In the genomic region with DNA sequence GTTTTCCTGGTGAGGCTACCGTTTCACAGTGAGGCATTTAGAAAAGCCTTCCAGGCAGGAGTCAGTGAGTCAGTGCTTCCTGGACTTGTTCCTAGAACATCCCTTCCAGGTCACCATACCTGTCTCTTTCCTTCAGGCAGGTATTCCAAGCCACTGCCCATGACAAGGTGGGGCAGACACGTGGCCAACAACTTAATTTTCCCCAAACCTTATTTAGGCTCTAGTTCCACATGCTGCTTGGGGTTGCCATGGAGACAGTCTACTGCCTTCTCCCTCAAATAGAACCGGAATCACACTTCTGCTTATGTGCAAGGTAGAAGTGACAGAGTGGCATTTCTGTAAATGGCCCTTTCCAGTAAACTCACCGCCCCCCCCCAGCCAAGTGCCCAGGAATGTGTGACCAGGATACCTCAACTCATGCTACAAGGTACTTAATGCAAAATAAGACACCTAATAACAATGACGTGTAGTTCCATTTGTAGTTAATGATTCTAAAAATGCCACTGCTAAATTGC, we compare ENCODE assay signal across 9 cellular contexts.
DNase-seq lines count a peak whose midpoint lies in the region; ATAC-seq and TF ChIP-seq lines count a peak whose summit lies in the region.
"Had no signal": no experiment of that assay in that cellular context is flagged by ENCODE, and none has a peak within 500 bp of the region (broad histone marks: within the 10 kb centered on the region; RNA-seq: fewer than 3 reads in every experiment).

No MANE protein-coding gene starts in this region.

- ATAC-seq in stimulated activated naive CD8-positive, alpha-beta T cell treated with anti-CD3 and anti-CD28 coated beads, Interleukin-15, Interleukin-2, amounts not matched to agents 100 U/mL and 50 U/mL, for 24 hours = no peak
- ATAC-seq in HG03354 (IDR thresholded peaks at IDR 0.05; ENCODE audit: poor library complexity, severe bottlenecking, unreplicated experiment) (peak; percentile 87), body of pancreas (peak; percentile 88)
- no peak for ATAC-seq in naive thymus-derived CD8-positive, alpha-beta T cell

- peak overlapping the region; percentile 12 for H3K27ac Mint-ChIP-seq in stimulated activated naive CD8-positive, alpha-beta T cell treated with anti-CD3 and anti-CD28 coated beads, Interleukin-15, Interleukin-2, amounts not matched to agents 100 ng/mL and 50 ng/mL, for 24 hours
- peak overlapping the region in 1 of 10 donors; percentile 44 for H3K27ac Mint-ChIP-seq in naive thymus-derived CD8-positive, alpha-beta T cell
- H3K27ac Mint-ChIP-seq: CD4-positive, CD25-positive, alpha-beta regulatory T cell had no signal

- H3K27ac ChIP-seq in body of pancreas = peak overlapping the region in 2 of 4 donors; percentile 16 to 46

- WGBS in body of pancreas, 2 donors = 30 to 35% methylated on average over 4 to 5 of the region's 5 CpGs

- peaks cover 9% of the 10 kb centered on the region for H3K4me1 Mint-ChIP-seq in stimulated activated naive CD8-positive, alpha-beta T cell treated with anti-CD3 and anti-CD28 coated beads, Interleukin-15, Interleukin-2, amounts not matched to agents 100 ng/mL and 50 ng/mL, for 24 hours (ENCODE audit: low read depth)
- peaks cover 0 to 31% (median 5%) of the 10 kb centered on the region in 4 donors for H3K4me1 Mint-ChIP-seq in naive thymus-derived CD8-positive, alpha-beta T cell

- peaks cover 46% of the 10 kb centered on the region for H3K4me1 ChIP-seq in body of pancreas

- intact Hi-C loops in body of pancreas (cut with DNase I) = no loop called here

- no peaks in the 10 kb centered on the region for H3K9me3 Mint-ChIP-seq in stimulated activated naive CD8-positive, alpha-beta T cell treated with anti-CD3 and anti-CD28 coated beads, Interleukin-15, Interleukin-2, amounts not matched to agents 100 ng/mL and 50 ng/mL, for 24 hours
- H3K9me3 Mint-ChIP-seq in naive thymus-derived CD8-positive, alpha-beta T cell = no peaks in the 10 kb centered on the region
- H3K9me3 Mint-ChIP-seq: CD4-positive, CD25-positive, alpha-beta regulatory T cell had no signal

- no peak for DNase-seq in stimulated activated naive CD8-positive, alpha-beta T cell treated with anti-CD3 and anti-CD28 coated beads, Interleukin-15, Interleukin-2, amounts not matched to agents 100 U/mL and 50 U/mL, for 24 hours
- peak; percentile 50 to 78 (median 64) for DNase-seq in body of pancreas
- no peak for DNase-seq in activated CD4-positive, alpha-beta T cell treated with anti-CD3 and anti-CD28 coated beads for 48 hours
- no peak for DNase-seq in H4 (ENCODE audit: low spot score)
- no peak for DNase-seq in NCI-H1048 (lab: John Stamatoyannopoulos, UW)
- DNase-seq in naive thymus-derived CD8-positive, alpha-beta T cell = no peak
- DNase-seq: CD4-positive, CD25-positive, alpha-beta regulatory T cell had no signal

- no peak overlapping the region for H3K4me3 ChIP-seq in body of pancreas

- H3K9me3 ChIP-seq in body of pancreas = no peaks in the 10 kb centered on the region

- POLR2A ChIA-PET in naive thymus-derived CD8-positive, alpha-beta T cell (lab: Charles Lee) = no interaction called here

- no peaks in the 10 kb centered on the region for H3K36me3 Mint-ChIP-seq in stimulated activated naive CD8-positive, alpha-beta T cell treated with anti-CD3 and anti-CD28 coated beads, Interleukin-15, Interleukin-2, amounts not matched to agents 100 ng/mL and 50 ng/mL, for 24 hours (ENCODE audit: low read depth)
- peaks cover 0 to 1% (median 0%) of the 10 kb centered on the region in 3 donors for H3K36me3 Mint-ChIP-seq in naive thymus-derived CD8-positive, alpha-beta T cell

- TF ChIP-seq CTCF in body of pancreas (IDR thresholded peaks at IDR 0.05) = no peak

- no peaks in the 10 kb centered on the region for H3K27me3 ChIP-seq in body of pancreas

- no peaks in the 10 kb centered on the region for H3K36me3 ChIP-seq in body of pancreas (replicated peaks in 1 of 2; ENCODE audit: insufficient read depth in 1 of 2, low read depth in 2 of 2)

- H3K4me3 Mint-ChIP-seq in stimulated activated naive CD8-positive, alpha-beta T cell treated with anti-CD3 and anti-CD28 coated beads, Interleukin-15, Interleukin-2, amounts not matched to agents 100 ng/mL and 50 ng/mL, for 24 hours = no peak overlapping the region
- H3K4me3 Mint-ChIP-seq in naive thymus-derived CD8-positive, alpha-beta T cell = no peak overlapping the region
- H3K4me3 Mint-ChIP-seq: CD4-positive, CD25-positive, alpha-beta regulatory T cell had no signal

- no peaks in the 10 kb centered on the region for H3K27me3 Mint-ChIP-seq in stimulated activated naive CD8-positive, alpha-beta T cell treated with anti-CD3 and anti-CD28 coated beads, Interleukin-15, Interleukin-2, amounts not matched to agents 100 ng/mL and 50 ng/mL, for 24 hours
- H3K27me3 Mint-ChIP-seq in naive thymus-derived CD8-positive, alpha-beta T cell = no peaks in the 10 kb centered on the region
- H3K27me3 Mint-ChIP-seq: CD4-positive, CD25-positive, alpha-beta regulatory T cell had no signal

- TF ChIP-seq POLR2A in body of pancreas (IDR thresholded peaks at IDR 0.05) = no peak

Comparison
In these comparisons a context has a peak if more than half of its experiments do, and no peak if none do; other contexts are left out.
1. ATAC-seq: peak in HG03354 (single experiment) and body of pancreas (single experiment); none in stimulated activated naive CD8-positive, alpha-beta T cell treated with anti-CD3 and anti-CD28 coated beads, Interleukin-15, Interleukin-2, amounts not matched to agents 100 U/mL and 50 U/mL, for 24 hours (single experiment) and naive thymus-derived CD8-positive, alpha-beta T cell (0 of 2).
2. DNase-seq: peak in body of pancreas (4 of 4); none in stimulated activated naive CD8-positive, alpha-beta T cell treated with anti-CD3 and anti-CD28 coated beads, Interleukin-15, Interleukin-2, amounts not matched to agents 100 U/mL and 50 U/mL, for 24 hours (single experiment), activated CD4-positive, alpha-beta T cell treated with anti-CD3 and anti-CD28 coated beads for 48 hours (single experiment), H4 (single experiment), NCI-H1048 (single experiment) and naive thymus-derived CD8-positive, alpha-beta T cell (0 of 10).